In the genomic region with DNA sequence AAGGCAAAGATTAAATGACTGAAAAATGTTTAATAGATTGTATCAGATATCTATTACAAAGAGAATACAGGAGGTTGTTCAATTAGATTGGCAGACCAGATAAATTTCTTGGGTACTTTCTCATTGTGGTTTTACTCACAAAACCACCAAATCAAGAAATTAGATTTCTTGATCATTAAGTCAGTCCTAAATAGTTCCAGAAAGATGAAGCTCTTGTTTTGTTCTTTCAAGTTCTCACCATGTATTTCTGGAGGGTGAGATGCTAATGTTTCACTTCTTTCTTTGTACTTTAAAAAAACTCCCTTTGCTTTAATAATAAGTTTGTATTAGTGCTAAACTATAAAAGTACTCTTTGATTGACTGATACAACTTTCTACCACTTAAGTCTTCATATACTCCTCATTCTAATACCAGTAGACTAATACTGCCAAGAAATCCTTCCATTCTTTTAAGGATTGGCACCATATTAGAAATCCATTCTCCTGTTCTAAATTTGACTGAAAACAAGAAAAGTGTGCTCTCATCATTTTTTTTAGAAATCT, we compare ENCODE assay signal across 27 cellular contexts.
"Had no signal": no experiment of that assay in that cellular context is flagged by ENCODE, and none has a peak within 500 bp of the region (broad histone marks: within the 10 kb centered on the region; RNA-seq: fewer than 3 reads in every experiment).

No MANE protein-coding gene starts in this region.

- DNase-seq: dermis blood vessel endothelial cell; effector memory CD4-positive, alpha-beta T cell; erythroblast; esophagus squamous epithelium; hypothalamus; immature natural killer cell; islet precursor cell; kidney glomerular epithelial cell; left ventricle myocardium superior; lower lobe of right lung; natural killer cell; pancreas; retina; spleen; stimulated activated CD4-positive, alpha-beta T cell treated with anti-CD3 and anti-CD28 coated beads, Interleukin-4, amount 100 ng/mL, for 4 hours; transverse colon; upper lobe of right lung; uterus had no signal

- H3K27me3 ChIP-seq: esophagus squamous epithelium, neutrophil, pancreas, spleen, suprapubic skin, transverse colon, upper lobe of right lung, uterus had no signal

- H3K27ac ChIP-seq: coronary artery, esophagus squamous epithelium, lower lobe of right lung, neutrophil, pancreas, spleen, suprapubic skin, transverse colon, upper lobe of right lung, uterus had no signal

- H3K4me1 ChIP-seq: esophagus squamous epithelium, lower lobe of right lung, spleen, suprapubic skin, transverse colon, upper lobe of right lung, uterus had no signal

- H3K36me3 ChIP-seq: esophagus squamous epithelium, lower lobe of right lung, neutrophil, pancreas, spleen, suprapubic skin, transverse colon, upper lobe of right lung, uterus had no signal

- H3K4me3 ChIP-seq: coronary artery, esophagus squamous epithelium, lower lobe of right lung, pancreas, spleen, suprapubic skin, transverse colon, upper lobe of right lung, uterus had no signal

- H3K36me3 Mint-ChIP-seq: immature natural killer cell; stimulated activated memory B cell treated with anti-CD40 and anti-IgM and Interleukin-4, amounts not matched to agents 10 μg/mL and 1 μg/mL and 100 μg/mL, for 72 hours had no signal

- ATAC-seq: left ventricle myocardium superior; lower lobe of right lung; natural killer cell; sciatic nerve; stimulated activated memory B cell treated with anti-CD40 and anti-IgM and Interleukin-4, amounts not matched to agents 10 μg/mL and 1 μg/mL and 100 μg/mL, for 72 hours; upper lobe of right lung had no signal

- FAIRE-seq: endometrium, frontal cortex, pancreas had no signal

- H3K9me3 Mint-ChIP-seq: neural crest cell had no signal

- H3K27ac Mint-ChIP-seq: immature natural killer cell; natural killer cell; stimulated activated memory B cell treated with anti-CD40 and anti-IgM and Interleukin-4, amounts not matched to agents 10 μg/mL and 1 μg/mL and 100 μg/mL, for 72 hours; stimulated activated naive CD8-positive, alpha-beta T cell treated with anti-CD3 and anti-CD28 coated beads, Interleukin-15, Interleukin-2, amounts not matched to agents 100 ng/mL and 50 ng/mL, for 24 hours had no signal

- H3K9me3 ChIP-seq: esophagus squamous epithelium, lower lobe of right lung, neutrophil, pancreas, spleen, suprapubic skin, transverse colon, upper lobe of right lung, uterus had no signal
